Comparison of ENCODE assay signal across 21 cellular contexts in genomic region chr2:64196986-64197385, GRCh38. TPM values are rescaled to one million over a fixed set of nuclear protein-coding genes. Genes with fewer than 3 reads are reported as not detected.
DNase-seq lines count a peak whose midpoint lies in the region; ATAC-seq and TF ChIP-seq lines count a peak whose summit lies in the region.
"Had no signal": no experiment of that assay in that cellular context is flagged by ENCODE, and none has a peak within 500 bp of the region (broad histone marks: within the 10 kb centered on the region; RNA-seq: fewer than 3 reads in every experiment).

No MANE protein-coding gene starts in this region.

- WGBS in smooth muscle cell (ENCODE audit: low lambda C conversion rate): 74% methylated on average over 5 of the region's 5 CpGs

- POLR2A ChIA-PET in OCI-LY7 (lab: Charles Lee): interaction anchor here (0.6 kb wide), 1 partner anchor 335 kb away, joined by 3 read pairs; no protein-coding TSS in a partner anchor

- CTCF ChIA-PET in OCI-LY7 (lab: Charles Lee; ENCODE audit: unreplicated experiment): no interaction called here

- no peak for TF ChIP-seq CTCF in OCI-LY7 (conservative IDR thresholded peaks at IDR 0.05; ENCODE audit: low read length)
- no peak for TF ChIP-seq CTCF in nephron progenitor cell (IDR thresholded peaks at IDR 0.05)
- no peak for TF ChIP-seq CTCF in smooth muscle cell (IDR thresholded peaks at IDR 0.05; ENCODE audit: borderline replicate concordance, insufficient read depth, poor library complexity, severe bottlenecking)
- TF ChIP-seq CTCF in WERI-Rb-1 (IDR thresholded peaks at IDR 0.05; ENCODE audit: low read depth, low read length): no peak

- intact Hi-C loops in OCI-LY7 (cut with micrococcal nuclease; ENCODE audit: unreplicated experiment): no loop called here

- H3K4me2 ChIP-seq in OCI-LY7 (ENCODE audit: low read length): 0 out of 2 replicates have a peak overlapping the region, but pooled peaks have one; percentile 37
- no peak overlapping the region for H3K4me2 ChIP-seq in smooth muscle cell
- H3K4me2 ChIP-seq: SK-N-SH had no signal

- peaks cover 42% of the 10 kb centered on the region for H3K4me1 ChIP-seq in OCI-LY7 (ENCODE audit: insufficient read depth, low read length, poor library complexity, severe bottlenecking)
- H3K4me1 ChIP-seq in smooth muscle cell (ENCODE audit: low read depth): no peaks in the 10 kb centered on the region
- H3K4me1 ChIP-seq: HAP-1 had no signal

- BruUV-seq in OCI-LY7 (replicated peaks; lab: Mats Ljungman, UMichigan): no TSS peak

- H3K27me3 Mint-ChIP-seq in nephron progenitor cell (ENCODE audit: low read depth, poor library complexity): peaks cover 2% of the 10 kb centered on the region

- H2AFZ ChIP-seq in OCI-LY7 (ENCODE audit: low read length) (peak overlapping the region; percentile 91; the same call in 1 of the 2 replicates), smooth muscle cell (ENCODE audit: low read depth) (no peak overlapping the region)

- no peak overlapping the region for H3K9ac ChIP-seq in smooth muscle cell (ENCODE audit: low read depth)
- H3K9ac ChIP-seq: SK-N-SH had no signal

- no peak for ATAC-seq in HG03442 (IDR thresholded peaks at IDR 0.05; ENCODE audit: unreplicated experiment)
- ATAC-seq: K562 had no signal

- peak overlapping the region; percentile 10 for H3K4me3 Mint-ChIP-seq in nephron progenitor cell
- H3K4me3 Mint-ChIP-seq: CD14-positive monocyte had no signal

- 0 out of 2 replicates have a peak, but pooled peaks cover 5% of the 10 kb centered on the region for H3K9me3 ChIP-seq in OCI-LY7 (ENCODE audit: low read length)
- no peaks in the 10 kb centered on the region for H3K9me3 ChIP-seq in smooth muscle cell (replicated peaks; ENCODE audit: low read depth)
- H3K9me3 ChIP-seq in WERI-Rb-1 (ENCODE audit: severe bottlenecking): no peaks in the 10 kb centered on the region
- H3K9me3 ChIP-seq: HAP-1, SK-N-SH had no signal

- H3K36me3 ChIP-seq in OCI-LY7 (ENCODE audit: insufficient read depth, low read length) (no peaks in the 10 kb centered on the region; the same call in 1 of the 2 replicates), smooth muscle cell (ENCODE audit: low read depth) (no peaks in the 10 kb centered on the region), WERI-Rb-1 (no peaks in the 10 kb centered on the region)
- H3K36me3 ChIP-seq: HAP-1 had no signal

- no peaks in the 10 kb centered on the region for H3K27me3 ChIP-seq in smooth muscle cell (ENCODE audit: low read depth)
- H3K27me3 ChIP-seq in WERI-Rb-1 (ENCODE audit: insufficient read depth, low read depth, severe bottlenecking): no peaks in the 10 kb centered on the region

- no peaks in the 10 kb centered on the region for H3K9me2 ChIP-seq in OCI-LY7 (ENCODE audit: insufficient read depth, low read length)
- H3K9me2 ChIP-seq: SK-N-SH had no signal

- H4K20me1 ChIP-seq in OCI-LY7 (ENCODE audit: insufficient read depth, low read length) (no peaks in the 10 kb centered on the region), smooth muscle cell (ENCODE audit: low read depth) (no peaks in the 10 kb centered on the region)

- H3K27ac Mint-ChIP-seq in nephron progenitor cell: peak overlapping the region; percentile 39
- H3K27ac Mint-ChIP-seq: CD14-positive monocyte had no signal

- peaks cover 4% of the 10 kb centered on the region for H3K9me3 Mint-ChIP-seq in nephron progenitor cell

- H3K36me3 Mint-ChIP-seq in nephron progenitor cell (ENCODE audit: low read depth): no peaks in the 10 kb centered on the region

- H3K79me2 ChIP-seq in OCI-LY7 (ENCODE audit: insufficient read depth, low read depth, low read length) (no peaks in the 10 kb centered on the region), smooth muscle cell (ENCODE audit: low read depth) (no peaks in the 10 kb centered on the region)

- no peak overlapping the region for H3K4me3 ChIP-seq in OCI-LY7 (ENCODE audit: low read depth, low read length, poor library complexity, severe bottlenecking)
- no peak overlapping the region for H3K4me3 ChIP-seq in smooth muscle cell
- no peak overlapping the region for H3K4me3 ChIP-seq in WERI-Rb-1 (ENCODE audit: low read depth, low read length)
- H3K4me3 ChIP-seq: HAP-1, K562 had no signal

- H3K4me1 Mint-ChIP-seq in nephron progenitor cell: peaks cover 35% of the 10 kb centered on the region

- peak; percentile 61 for DNase-seq in NCI-H748 (lab: John Stamatoyannopoulos, UW; ENCODE audit: unreplicated experiment)
- no peak for DNase-seq in NCI-H748 treated with DMSO at 0.1 percent for 48 hours (lab: John Stamatoyannopoulos, UW)
- DNase-seq in OCI-LY7 (ENCODE audit: low spot score): no peak
- no peak for DNase-seq in nephron progenitor cell
- peak; percentile 69 for DNase-seq in superior temporal gyrus (ENCODE audit: extremely low spot score)
- no peak for DNase-seq in smooth muscle cell (lab: John Stamatoyannopoulos, UW; ENCODE audit: unreplicated experiment)
- DNase-seq in WERI-Rb-1: no peak
- DNase-seq: 8988T; DMS 273 treated with DMSO at 0.1 percent for 48 hours; GDM1; NCI-H1105 treated with DMSO at 0.1 percent for 48 hours; NCI-H187; NCI-H2227 treated with DMSO at 0.1 percent for 48 hours; NCI-H524; NK-92 treated with Interleukin-12 subunit alpha and Interleukin-12 subunit beta, amount 100 ng/mL, for 24 hours; SHP77; SK-N-SH had no signal

- H3F3A ChIP-seq in smooth muscle cell (ENCODE audit: low read depth): peaks cover 7% of the 10 kb centered on the region

- H3K27ac ChIP-seq in OCI-LY7 (ENCODE audit: low read depth, low read length, poor library complexity, severe bottlenecking) (no peak overlapping the region), smooth muscle cell (ENCODE audit: low read depth) (no peak overlapping the region), WERI-Rb-1 (no peak overlapping the region)

RNA-seq across cellular contexts. Expression of gene PELI1, which starts 52.8 kb away (rescaled TPM):
- total RNA-seq in OCI-LY7 (2014; rRNA removed; shearing (Covaris generic)): 108 and 110 TPM in 2 replicates
- total RNA-seq in OCI-LY7 (2022) (174 and 211 TPM in 2 replicates), smooth muscle cell (59.2 and 61.0 TPM in 2 replicates)
- polyA plus RNA-seq in smooth muscle cell: 16.2 and 18.6 TPM in 2 replicates

Comparison
In these comparisons a context has a peak if more than half of its experiments do, and no peak if none do; other contexts are left out.
1. DNase-seq: peak in NCI-H748 (single experiment) and superior temporal gyrus (single experiment); none in NCI-H748 treated with DMSO at 0.1 percent for 48 hours (single experiment), OCI-LY7 (single experiment), nephron progenitor cell (single experiment), smooth muscle cell (single experiment) and WERI-Rb-1 (single experiment).